13 cellular contexts compared by ENCODE assay signal in the genomic region with DNA sequence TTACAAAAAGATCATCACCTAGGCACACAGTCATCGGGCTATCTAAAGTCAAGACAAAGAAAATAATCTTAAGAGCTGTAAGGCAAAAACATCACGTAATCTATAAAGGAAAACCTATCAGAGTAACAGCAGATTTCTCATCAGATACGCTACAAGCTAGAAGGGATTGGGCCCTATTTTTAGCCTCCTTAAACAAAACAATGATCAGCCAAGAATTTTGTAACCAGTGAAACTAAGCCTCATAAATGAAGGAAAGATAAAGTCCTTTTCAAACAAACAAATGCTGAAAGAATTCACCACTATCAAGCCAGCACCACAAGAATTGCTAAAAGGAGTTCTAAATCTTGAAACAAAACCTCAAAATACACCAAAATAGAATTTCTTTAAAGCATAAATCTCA.
DNase-seq lines count a peak whose midpoint lies in the region; ATAC-seq and TF ChIP-seq lines count a peak whose summit lies in the region.
"Had no signal": no experiment of that assay in that cellular context is flagged by ENCODE, and none has a peak within 500 bp of the region (broad histone marks: within the 10 kb centered on the region; RNA-seq: fewer than 3 reads in every experiment).

No MANE protein-coding gene starts in this region.

- DNase-seq in M059J (ENCODE audit: low read depth): peak; percentile 22
- DNase-seq in brain microvascular endothelial cell: peak; percentile 24
- peak; percentile 62 for DNase-seq in fibroblast of the aortic adventitia (ENCODE audit: low read depth)
- DNase-seq in non-pigmented ciliary epithelial cell (ENCODE audit: low read depth): peak; percentile 23
- no peak for DNase-seq in AG08396 (ENCODE audit: low spot score)
- DNase-seq: BE2C; CD4-positive, alpha-beta memory T cell; DMS79 treated with DMSO at 0.1 percent for 48 hours; GDM1; HCEC 1CT had no signal

- H3K27ac ChIP-seq in brain microvascular endothelial cell: peak overlapping the region; percentile 68
- H3K27ac ChIP-seq: C4-2B had no signal

- H3K4me3 ChIP-seq in brain microvascular endothelial cell (ENCODE audit: low read depth, low read length) (no peak overlapping the region), fibroblast of the aortic adventitia (ENCODE audit: low read depth, low read length) (no peak overlapping the region)

- in situ Hi-C loops in brain microvascular endothelial cell (cut with HindIII; ENCODE audit: low pct_ligation_motif_present, low sequenced_read_pairs): no loop called here

- no peak for TF ChIP-seq CTCF in brain microvascular endothelial cell (IDR thresholded peaks at IDR 0.05; ENCODE audit: low read depth, low read length, missing control alignments)
- no peak for TF ChIP-seq CTCF in fibroblast of the aortic adventitia (IDR thresholded peaks at IDR 0.05; ENCODE audit: insufficient read depth, low read length)

- ATAC-seq in GM18520 (IDR thresholded peaks at IDR 0.05; ENCODE audit: unreplicated experiment) (no peak), HG03280 (IDR thresholded peaks at IDR 0.05; ENCODE audit: unreplicated experiment) (no peak)

- no peaks in the 10 kb centered on the region for H3K36me3 ChIP-seq in brain microvascular endothelial cell (replicated peaks)
- H3K36me3 ChIP-seq: BE2C had no signal

- H3K27me3 ChIP-seq in brain microvascular endothelial cell (replicated peaks): no peaks in the 10 kb centered on the region
- H3K27me3 ChIP-seq: BE2C had no signal
